In genomic region chr2:101820519-101820918, GRCh38 we compare ENCODE assay signal across 10 cellular contexts.
A peak's percentile ranks its signal among the peaks of the same experiment; 100 is the strongest.
DNase-seq lines count a peak whose midpoint lies in the region; ATAC-seq lines count a peak whose summit lies in the region.
"Had no signal": no experiment of that assay in that cellular context is flagged by ENCODE, and none has a peak within 500 bp of the region (broad histone marks: within the 10 kb centered on the region; RNA-seq: fewer than 3 reads in every experiment).

No MANE protein-coding gene starts in this region.

- no peak overlapping the region for H2AFZ ChIP-seq in ACC112 (ENCODE audit: low read length, unreplicated experiment)

- H3K27ac ChIP-seq in ACC112 (ENCODE audit: low read depth, low read length), result peak overlapping the region; percentile 92

- H3K36me3 Mint-ChIP-seq in activated T-cell treated with anti-CD3 and anti-CD28 coated beads, Interleukin-2, amount 50 U/mL, for 72 hours (ENCODE audit: insufficient read depth in 2 of 2), result peaks cover 0 to 2% of the 10 kb centered on the region in 2 donors

- intact Hi-C loops in left ventricle myocardium superior (cut with micrococcal nuclease), result loop anchor here (10.0 kb wide), 1 partner anchor 296 kb away; no protein-coding TSS in a partner anchor

- peak overlapping the region; percentile 10; the same call in 1 of the 2 replicates for H3K4me3 ChIP-seq in ACC112 (ENCODE audit: low read depth, low read length)

- H3K4me1 Mint-ChIP-seq in activated T-cell treated with anti-CD3 and anti-CD28 coated beads, Interleukin-2, amount 50 U/mL, for 72 hours (ENCODE audit: low read depth), result peaks cover 70% of the 10 kb centered on the region

- H3K79me2 ChIP-seq in ACC112 (ENCODE audit: control insufficient read depth, insufficient read depth, low read length, unreplicated experiment), result peaks cover 93% of the 10 kb centered on the region

- no peaks in the 10 kb centered on the region for H3K27me3 Mint-ChIP-seq in activated T-cell treated with anti-CD3 and anti-CD28 coated beads, Interleukin-2, amount 50 U/mL, for 72 hours (ENCODE audit: low read depth)

- H3K36me3 ChIP-seq in ACC112 (ENCODE audit: insufficient read depth, low read length), result peaks cover 1% of the 10 kb centered on the region

- DNase-seq in ELF-1 (ENCODE audit: low read depth, low spot score) (peak; percentile 39), left ventricle myocardium superior (no peak), NCI-H510A treated with DMSO at 0.1 percent for 48 hours (lab: John Stamatoyannopoulos, UW) (no peak), retina (no peak)
- peak; percentile 48 to 64 for DNase-seq in activated T-cell treated with anti-CD3 and anti-CD28 coated beads, Interleukin-2, amount 50 U/mL, for 72 hours
- DNase-seq: Karpas-422 had no signal

- ATAC-seq in activated T-cell treated with anti-CD3 and anti-CD28 coated beads, Interleukin-2, amount 50 U/mL, for 72 hours (replicated peaks in 1 of 2), result peak; percentile 76 to 86
- ATAC-seq in left ventricle myocardium superior, result peak; percentile 46
- no peak for ATAC-seq in HG03469 (IDR thresholded peaks at IDR 0.05; ENCODE audit: unreplicated experiment)
- ATAC-seq in HG03196 (IDR thresholded peaks at IDR 0.05; ENCODE audit: unreplicated experiment), result no peak

- H3K4me3 Mint-ChIP-seq in activated T-cell treated with anti-CD3 and anti-CD28 coated beads, Interleukin-2, amount 50 U/mL, for 72 hours, result peak overlapping the region in 1 of 2 donors; percentile 9
- H3K4me3 Mint-ChIP-seq: T-helper 1 cell treated with Interleukin-12 subunit alpha and Interleukin-12 subunit beta and Interleukin-4 antibody, amounts not matched to agents 30 μg/mL and 1 μg/mL, for 36 hours had no signal

- H3K9me3 Mint-ChIP-seq in activated T-cell treated with anti-CD3 and anti-CD28 coated beads, Interleukin-2, amount 50 U/mL, for 72 hours, result no peaks in the 10 kb centered on the region
- H3K9me3 Mint-ChIP-seq: T-helper 1 cell treated with Interleukin-12 subunit alpha and Interleukin-12 subunit beta and Interleukin-4 antibody, amounts not matched to agents 30 μg/mL and 1 μg/mL, for 36 hours had no signal

- no peak overlapping the region for H3K27ac Mint-ChIP-seq in activated T-cell treated with anti-CD3 and anti-CD28 coated beads, Interleukin-2, amount 50 U/mL, for 72 hours
- H3K27ac Mint-ChIP-seq: T-helper 1 cell treated with Interleukin-12 subunit alpha and Interleukin-12 subunit beta and Interleukin-4 antibody, amounts not matched to agents 30 μg/mL and 1 μg/mL, for 36 hours had no signal

- H3K27me3 ChIP-seq in ACC112 (ENCODE audit: insufficient read depth, low read length), result no peaks in the 10 kb centered on the region

- H3K4me1 ChIP-seq in ACC112 (ENCODE audit: control insufficient read depth, insufficient read depth, low read length, unreplicated experiment), result peaks cover 97% of the 10 kb centered on the region

Comparison
In these comparisons a context has a peak if more than half of its experiments do, and no peak if none do; other contexts are left out.
1. DNase-seq: peak in ELF-1 (single experiment) and activated T-cell treated with anti-CD3 and anti-CD28 coated beads, Interleukin-2, amount 50 U/mL, for 72 hours (2 of 2); none in left ventricle myocardium superior (single experiment), NCI-H510A treated with DMSO at 0.1 percent for 48 hours (single experiment) and retina (single experiment).
2. ATAC-seq: peak in activated T-cell treated with anti-CD3 and anti-CD28 coated beads, Interleukin-2, amount 50 U/mL, for 72 hours (2 of 2) and left ventricle myocardium superior (single experiment); none in HG03469 (single experiment) and HG03196 (single experiment).